Comparison of ENCODE assay signal across 8 cellular contexts in the genomic region with DNA sequence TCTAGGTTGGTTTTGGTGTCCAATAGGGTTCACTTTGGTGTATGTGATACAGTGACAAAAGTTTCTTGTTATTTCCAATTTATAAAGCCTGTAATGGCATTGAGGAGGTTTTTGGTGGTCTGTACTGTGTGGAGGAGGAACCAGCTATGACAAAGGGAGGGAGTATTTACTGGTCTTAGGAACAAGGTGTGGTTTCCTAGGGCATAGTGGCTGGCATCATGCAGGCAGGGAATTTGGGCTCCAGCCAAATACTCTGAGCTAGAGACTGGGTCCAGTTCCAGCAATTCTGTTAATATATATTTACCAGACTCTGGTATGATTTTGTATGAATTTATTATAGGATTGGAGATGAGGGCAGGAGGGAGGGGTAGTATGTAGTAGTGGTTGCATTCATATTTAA.
DNase-seq lines count a peak whose midpoint lies in the region; ATAC-seq and TF ChIP-seq lines count a peak whose summit lies in the region.
"Not testable (repeated sequence)": the region's sequence is repeated elsewhere in the genome, so short reads cannot be mapped to it uniquely, and the experiment has no call there.

No MANE protein-coding gene starts in this region.

- not testable (repeated sequence) for TF ChIP-seq CTCF in RWPE2 (IDR thresholded peaks at IDR 0.05; ENCODE audit: poor library complexity, severe bottlenecking); body of pancreas (IDR thresholded peaks at IDR 0.05); epithelial cell of esophagus (IDR thresholded peaks at IDR 0.05; ENCODE audit: insufficient read depth, low read depth, low read length, missing control alignments)

- not testable (repeated sequence) for H3K4me3 ChIP-seq in RWPE2 (ENCODE audit: severe bottlenecking); body of pancreas; epithelial cell of esophagus (ENCODE audit: low read length)

- peak; percentile 24 for DNase-seq in COR-L47 (lab: John Stamatoyannopoulos, UW)
- DNase-seq in NCI-H226 = peak; percentile 51
- not testable (repeated sequence) for DNase-seq in RWPE2 (ENCODE audit: low spot score); left colon
- DNase-seq in body of pancreas = peak in 3 of 4 donors; percentile 8 to 29 (median 18)
- DNase-seq in epithelial cell of esophagus (ENCODE audit: low read depth) = peak; percentile 35
- peak; percentile 56 for DNase-seq in renal cortical epithelial cell (ENCODE audit: low read depth)

- not testable (repeated sequence) for H3K4me1 ChIP-seq in RWPE2 (ENCODE audit: insufficient read depth, poor library complexity, severe bottlenecking); body of pancreas

- TF ChIP-seq POLR2A in body of pancreas (IDR thresholded peaks at IDR 0.05) = not testable (repeated sequence)

- H3K9me3 ChIP-seq in RWPE2 (ENCODE audit: severe bottlenecking); body of pancreas: not testable (repeated sequence)

- H3K27ac ChIP-seq in RWPE2 (ENCODE audit: poor library complexity, severe bottlenecking); body of pancreas: not testable (repeated sequence)

- H3K36me3 ChIP-seq in RWPE2 (ENCODE audit: low read depth); body of pancreas (replicated peaks in 1 of 2; ENCODE audit: insufficient read depth in 1 of 2, low read depth in 2 of 2): not testable (repeated sequence)

- H3K27me3 ChIP-seq in RWPE2 (ENCODE audit: insufficient read depth, poor library complexity, severe bottlenecking); body of pancreas: not testable (repeated sequence)

- ATAC-seq in HG03354 (IDR thresholded peaks at IDR 0.05; ENCODE audit: poor library complexity, severe bottlenecking, unreplicated experiment) (peak; percentile 8), RWPE2 (ENCODE audit: low read depth) (peak; percentile 80), left colon (peak; percentile 43)
- ATAC-seq in body of pancreas = not testable (repeated sequence)

- intact Hi-C loops in body of pancreas (cut with DNase I); left colon (cut with DNase I, micrococcal nuclease): not testable (repeated sequence)
